27 cellular contexts compared by ENCODE assay signal in the genomic region with DNA sequence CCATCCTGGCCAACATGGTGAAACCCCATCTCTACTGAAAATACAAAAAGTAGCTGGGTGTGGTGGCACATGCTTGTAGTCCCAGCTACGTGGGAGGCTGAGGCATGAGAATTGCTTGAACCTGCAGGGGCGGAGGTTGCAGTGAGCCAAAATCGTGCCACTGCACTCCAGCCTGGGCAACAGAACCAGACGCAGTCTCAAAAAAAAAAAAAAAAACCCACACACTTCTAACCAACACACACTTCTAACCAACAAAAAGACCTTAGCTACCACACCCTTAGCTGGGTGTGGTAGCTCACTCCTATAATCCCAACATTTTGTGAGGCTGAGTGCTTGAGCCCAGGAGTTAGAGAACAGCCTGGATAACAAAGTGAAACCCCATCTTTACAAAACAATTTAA. TPM values are rescaled to one million over a fixed set of nuclear protein-coding genes. Genes with fewer than 3 reads are reported as not detected.
DNase-seq lines count a peak whose midpoint lies in the region; ATAC-seq and TF ChIP-seq lines count a peak whose summit lies in the region.
"Had no signal": no experiment of that assay in that cellular context is flagged by ENCODE, and none has a peak within 500 bp of the region (broad histone marks: within the 10 kb centered on the region; RNA-seq: fewer than 3 reads in every experiment).

No MANE protein-coding gene starts in this region.

- H4K8ac ChIP-seq in H9 (replicated peaks; ENCODE audit: insufficient read length, low read depth, low read length), result no peak overlapping the region

- H3K27me3 Mint-ChIP-seq in activated T-cell treated with anti-CD3 and anti-CD28 coated beads, Interleukin-2, amount 50 U/mL, for 24 hours, result no peaks in the 10 kb centered on the region
- H3K27me3 Mint-ChIP-seq in CD4-positive, alpha-beta memory T cell, result no peaks in the 10 kb centered on the region
- H3K27me3 Mint-ChIP-seq in activated naive CD8-positive, alpha-beta T cell treated with anti-CD3 and anti-CD28 coated beads for 36 hours, result no peaks in the 10 kb centered on the region
- H3K27me3 Mint-ChIP-seq in H9 (ENCODE audit: low read depth), result no peaks in the 10 kb centered on the region

- H4K5ac ChIP-seq in H9 (ENCODE audit: insufficient read length, low read depth, low read length), result no peak overlapping the region

- H3K4me3 Mint-ChIP-seq in activated T-cell treated with anti-CD3 and anti-CD28 coated beads, Interleukin-2, amount 50 U/mL, for 24 hours, result no peak overlapping the region
- peak overlapping the region in 7 of 8 donors; percentile 28 to 70 (median 44) for H3K4me3 Mint-ChIP-seq in CD4-positive, alpha-beta memory T cell
- H3K4me3 Mint-ChIP-seq in activated naive CD8-positive, alpha-beta T cell treated with anti-CD3 and anti-CD28 coated beads for 36 hours, result no peak overlapping the region
- no peak overlapping the region for H3K4me3 Mint-ChIP-seq in H9
- H3K4me3 Mint-ChIP-seq: CD14-positive monocyte, nephron progenitor cell had no signal

- H3K79me1 ChIP-seq in H9 (ENCODE audit: insufficient read depth, low read depth, low read length, poor library complexity, severe bottlenecking), result no peaks in the 10 kb centered on the region

- H2BK20ac ChIP-seq in H9 (ENCODE audit: low read depth, low read length, poor library complexity, severe bottlenecking), result no peak overlapping the region

- peaks cover 29% of the 10 kb centered on the region for H3K4me1 ChIP-seq in CD4-positive, alpha-beta memory T cell (ENCODE audit: insufficient read depth, low read length)
- no peaks in the 10 kb centered on the region for H3K4me1 ChIP-seq in H9 (ENCODE audit: insufficient read depth, low read length)
- H3K4me1 ChIP-seq: lower lobe of right lung, tibial artery had no signal

- H3K56ac ChIP-seq in H9 (ENCODE audit: insufficient read length, low read depth, low read length), result no peak overlapping the region

- TF ChIP-seq CTCF in H9 (conservative IDR thresholded peaks at IDR 0.05), result no peak

- H3K23ac ChIP-seq in H9 (ENCODE audit: insufficient read length, low read depth, low read length), result no peak overlapping the region

- no peak overlapping the region for H2BK5ac ChIP-seq in H9 (ENCODE audit: insufficient read length, low read length)

- no peak overlapping the region for H2BK120ac ChIP-seq in H9 (ENCODE audit: low read depth, low read length, poor library complexity, severe bottlenecking)

- no peak overlapping the region for H3K27ac ChIP-seq in CD4-positive, alpha-beta memory T cell (ENCODE audit: low read depth, low read length)
- H3K27ac ChIP-seq in H9 (ENCODE audit: insufficient read length, low read depth, low read length), result no peak overlapping the region
- H3K27ac ChIP-seq: gastroesophageal sphincter, hepatocyte, lower lobe of right lung, tibial artery had no signal

- no peak overlapping the region for H3K18ac ChIP-seq in H9 (ENCODE audit: insufficient read length, low read depth, low read length)

- H3K23me2 ChIP-seq in H9 (ENCODE audit: insufficient read length, low read depth, low read length, poor library complexity, severe bottlenecking), result no peaks in the 10 kb centered on the region

- no peaks in the 10 kb centered on the region for H3K9me3 Mint-ChIP-seq in activated T-cell treated with anti-CD3 and anti-CD28 coated beads, Interleukin-2, amount 50 U/mL, for 24 hours
- no peaks in the 10 kb centered on the region for H3K9me3 Mint-ChIP-seq in CD4-positive, alpha-beta memory T cell
- H3K9me3 Mint-ChIP-seq in activated naive CD8-positive, alpha-beta T cell treated with anti-CD3 and anti-CD28 coated beads for 36 hours, result peaks cover 2% of the 10 kb centered on the region
- peaks cover 3% of the 10 kb centered on the region in 2 experiments for H3K9me3 Mint-ChIP-seq in H9

- no peaks in the 10 kb centered on the region for H3K9me3 ChIP-seq in CD4-positive, alpha-beta memory T cell (ENCODE audit: control insufficient read depth in 1 of 2, low read length in 2 of 2)
- no peaks in the 10 kb centered on the region for H3K9me3 ChIP-seq in H9 (ENCODE audit: control insufficient read depth, low read depth, low read length)
- H3K9me3 ChIP-seq: gastroesophageal sphincter, lower lobe of right lung, SK-N-SH, tibial artery had no signal

- no peak overlapping the region for H3K9ac ChIP-seq in H9 (ENCODE audit: extremely low read depth, insufficient read length, low read length)
- H3K9ac ChIP-seq: SK-N-SH had no signal

- no peak overlapping the region for H3T11ph ChIP-seq in H9 (ENCODE audit: low read length)

- no peak overlapping the region for H2AK5ac ChIP-seq in H9 (ENCODE audit: insufficient read length, low read length)

- WGBS in H9 (ENCODE audit: extremely low coverage, insufficient read length, low lambda C conversion rate), result no CpG with 5 or more reads among the region's 4 CpGs

- no peaks in the 10 kb centered on the region for H3K36me3 ChIP-seq in CD4-positive, alpha-beta memory T cell (ENCODE audit: insufficient read depth, low read length)

- no peak overlapping the region for H2BK12ac ChIP-seq in H9 (ENCODE audit: insufficient read length, low read depth, low read length)

- no peak for ATAC-seq in GM18511 (IDR thresholded peaks at IDR 0.05; ENCODE audit: unreplicated experiment)
- no peak for ATAC-seq in left lobe of liver
- ATAC-seq: gastroesophageal sphincter, lower lobe of right lung, PC-3 had no signal

- H3K4me1 Mint-ChIP-seq in activated T-cell treated with anti-CD3 and anti-CD28 coated beads, Interleukin-2, amount 50 U/mL, for 24 hours (ENCODE audit: low read depth), result peaks cover 38% of the 10 kb centered on the region
- peaks cover 24 to 51% (median 33%) of the 10 kb centered on the region in 4 donors for H3K4me1 Mint-ChIP-seq in CD4-positive, alpha-beta memory T cell
- H3K4me1 Mint-ChIP-seq in activated naive CD8-positive, alpha-beta T cell treated with anti-CD3 and anti-CD28 coated beads for 36 hours, result peaks cover 38% of the 10 kb centered on the region
- H3K4me1 Mint-ChIP-seq in H9, result peaks cover 11 to 14% of the 10 kb centered on the region in 2 experiments

- H2BK15ac ChIP-seq in H9 (ENCODE audit: low read depth, low read length), result no peak overlapping the region

- POLR2A ChIA-PET in CD4-positive, alpha-beta memory T cell (lab: Charles Lee; ENCODE audit: partially characterized antibody), result interaction anchor here (0.7 to 1.7 kb wide), 3 partner anchors 33 to 36 kb away, joined by 3 to 6 read pairs (median 3); partner anchors contain the start of gene SPOCK2

- no peak overlapping the region for H3K4me2 ChIP-seq in H9 (ENCODE audit: insufficient read depth, insufficient read length, low read length)
- H3K4me2 ChIP-seq: hepatocyte, SK-N-SH had no signal

- no peak overlapping the region for H2AFZ ChIP-seq in H9 (ENCODE audit: low read length)
- H2AFZ ChIP-seq: hepatocyte had no signal

- no peak overlapping the region for H3K14ac ChIP-seq in H9 (ENCODE audit: insufficient read depth, low read length)

- no peaks in the 10 kb centered on the region for H3K27me3 ChIP-seq in CD4-positive, alpha-beta memory T cell (ENCODE audit: insufficient read depth, low read length)
- H3K27me3 ChIP-seq in H9 (ENCODE audit: insufficient read depth, low read length), result no peaks in the 10 kb centered on the region
- H3K27me3 ChIP-seq: gastroesophageal sphincter, hepatocyte, tibial artery had no signal

- peak overlapping the region; percentile 76 for H3K27ac Mint-ChIP-seq in activated T-cell treated with anti-CD3 and anti-CD28 coated beads, Interleukin-2, amount 50 U/mL, for 24 hours
- peak overlapping the region; percentile 14 to 79 (median 66) for H3K27ac Mint-ChIP-seq in CD4-positive, alpha-beta memory T cell
- peak overlapping the region; percentile 27 for H3K27ac Mint-ChIP-seq in activated naive CD8-positive, alpha-beta T cell treated with anti-CD3 and anti-CD28 coated beads for 36 hours
- peak overlapping the region in 1 of 3 experiments; percentile 24; a peak in 1 of 7 replicates for H3K27ac Mint-ChIP-seq in H9
- H3K27ac Mint-ChIP-seq: nephron progenitor cell had no signal

- no peak overlapping the region for H4K91ac ChIP-seq in H9 (ENCODE audit: insufficient read length, low read depth, low read length)

- H3K4ac ChIP-seq in H9 (ENCODE audit: low read depth, low read length), result no peak overlapping the region

- CTCF ChIA-PET in CD4-positive, alpha-beta memory T cell (lab: Charles Lee; ENCODE audit: partially characterized antibody), result interaction anchor here (0.7 to 9.4 kb wide), 10 partner anchors 8 to 218 kb away, joined by 3 to 196 read pairs (median 4); no protein-coding TSS in a partner anchor

- no peak for DNase-seq in activated T-cell treated with anti-CD3 and anti-CD28 coated beads, Interleukin-2, amount 50 U/mL, for 24 hours
- DNase-seq in activated T-cell treated with anti-CD3 and anti-CD28 coated beads, Interleukin-2, amount 50 U/mL, for 1 hour, result no peak
- no peak for DNase-seq in CD4-positive, alpha-beta memory T cell
- peak; percentile 24 to 37 for DNase-seq in activated CD4-positive, alpha-beta T cell treated with anti-CD3 and anti-CD28 coated beads, Interleukin-2, amount 50 U/mL, for 48 hours
- DNase-seq in activated naive CD8-positive, alpha-beta T cell treated with anti-CD3 and anti-CD28 coated beads for 36 hours, result no peak
- no peak for DNase-seq in H9
- DNase-seq in left lobe of liver (ENCODE audit: low spot score), result no peak
- DNase-seq: activated CD8-positive, alpha-beta memory T cell treated with anti-CD3 and anti-CD28 coated beads, Interleukin-2, amount 50 U/mL, for 48 hours; activated effector memory CD4-positive, alpha-beta T cell treated with anti-CD3 and anti-CD28 coated beads, Interleukin-2, amount 50 U/mL, for 16 hours; anterior cingulate cortex; IMR-90; kidney glomerular epithelial cell; lower lobe of right lung; NCI-H1436; NCI-H2081 treated with DMSO at 0.1 percent for 48 hours; NCI-H226; NCI-H526 treated with DMSO at 0.1 percent for 48 hours; nephron progenitor cell; NK-92 treated with Interleukin-12 subunit alpha and Interleukin-12 subunit beta, amount 100 ng/mL, for 24 hours; PC-3; SK-N-SH; stimulated activated CD8-positive, alpha-beta memory T cell treated with anti-CD3 and anti-CD28 coated beads, Interleukin-4, amount 100 ng/mL, for 48 hours; tibial artery had no signal

- no peaks in the 10 kb centered on the region for H4K20me1 ChIP-seq in H9 (ENCODE audit: control insufficient read depth, insufficient read depth, insufficient read length)

- no peak overlapping the region for H3K4me3 ChIP-seq in CD4-positive, alpha-beta memory T cell (ENCODE audit: low read length in 2 of 2)
- H3K4me3 ChIP-seq: gastroesophageal sphincter, hepatocyte, lower lobe of right lung, tibial artery had no signal

- H3K36me3 Mint-ChIP-seq in activated T-cell treated with anti-CD3 and anti-CD28 coated beads, Interleukin-2, amount 50 U/mL, for 24 hours (ENCODE audit: low read depth), result peaks cover 35% of the 10 kb centered on the region
- peaks cover 0 to 3% of the 10 kb centered on the region in 2 donors for H3K36me3 Mint-ChIP-seq in CD4-positive, alpha-beta memory T cell
- peaks cover 35% of the 10 kb centered on the region for H3K36me3 Mint-ChIP-seq in activated naive CD8-positive, alpha-beta T cell treated with anti-CD3 and anti-CD28 coated beads for 36 hours
- peaks cover 7 to 8% (median 7%) of the 10 kb centered on the region in 3 experiments for H3K36me3 Mint-ChIP-seq in H9 (ENCODE audit: insufficient read depth in 1 of 3, low read depth in 3 of 3)

- no peaks in the 10 kb centered on the region for H3K79me2 ChIP-seq in H9 (ENCODE audit: insufficient read depth, low read length)
- H3K79me2 ChIP-seq: hepatocyte had no signal

- intact Hi-C loops in CD4-positive, alpha-beta memory T cell (cut with micrococcal nuclease), result no loop called here

RNA-seq across cellular contexts. Expression of gene SPOCK2, which starts 33.9 kb away (rescaled TPM):
- 100 to 1,000 TPM; 552 to 556 TPM for total RNA-seq in CD4-positive, alpha-beta memory T cell
- polyA plus RNA-seq in CD4-positive, alpha-beta memory T cell, result 100 to 1,000 TPM; 174 to 260 TPM
- 100 to 1,000 TPM; 136 to 142 TPM for total RNA-seq in activated naive CD8-positive, alpha-beta T cell treated with anti-CD3 and anti-CD28 coated beads for 36 hours
- 0.86 and 1.8 TPM in 2 replicates for total RNA-seq in H9 (2021)
- 1.6 TPM for total RNA-seq in left lobe of liver
- total RNA-seq: IMR-90 had no signal

Comparison
In these comparisons a context has a peak if more than half of its experiments do, and no peak if none do; other contexts are left out.
1. DNase-seq: peak in activated CD4-positive, alpha-beta T cell treated with anti-CD3 and anti-CD28 coated beads, Interleukin-2, amount 50 U/mL, for 48 hours (2 of 2); none in activated T-cell treated with anti-CD3 and anti-CD28 coated beads, Interleukin-2, amount 50 U/mL, for 24 hours (single experiment), activated T-cell treated with anti-CD3 and anti-CD28 coated beads, Interleukin-2, amount 50 U/mL, for 1 hour (single experiment), CD4-positive, alpha-beta memory T cell (0 of 5), activated naive CD8-positive, alpha-beta T cell treated with anti-CD3 and anti-CD28 coated beads for 36 hours (single experiment), H9 (single experiment) and left lobe of liver (single experiment).
2. H3K4me3 Mint-ChIP-seq: peak in CD4-positive, alpha-beta memory T cell (7 of 8); none in activated T-cell treated with anti-CD3 and anti-CD28 coated beads, Interleukin-2, amount 50 U/mL, for 24 hours (single experiment), activated naive CD8-positive, alpha-beta T cell treated with anti-CD3 and anti-CD28 coated beads for 36 hours (single experiment) and H9 (0 of 2).
3. RNA of gene SPOCK2, which starts 33.9 kb away (total RNA-seq): 552 to 556 TPM in CD4-positive, alpha-beta memory T cell and 136 to 142 TPM in activated naive CD8-positive, alpha-beta T cell treated with anti-CD3 and anti-CD28 coated beads for 36 hours; 0.86 to 1.8 TPM in H9 and 1.6 TPM in left lobe of liver (single experiment); every median in the first group is over 10 times any median in the second.